13 cellular contexts compared by ENCODE assay signal in genomic region chr17:43671075-43671692, GRCh38. TPM values are rescaled to one million over a fixed set of nuclear protein-coding genes. Genes with fewer than 3 reads are reported as not detected.
DNase-seq lines count a peak whose midpoint lies in the region; ATAC-seq and TF ChIP-seq lines count a peak whose summit lies in the region.
"Had no signal": no experiment of that assay in that cellular context is flagged by ENCODE, and none has a peak within 500 bp of the region (broad histone marks: within the 10 kb centered on the region; RNA-seq: fewer than 3 reads in every experiment).

No MANE protein-coding gene starts in this region.

- no peak for TF ChIP-seq CTCF in dorsolateral prefrontal cortex (IDR thresholded peaks at IDR 0.05 in 54 of 56, conservative IDR thresholded peaks at IDR 0.05 in 2 of 56; ENCODE audit: low read depth in 1 of 56, partially characterized antibody in 56 of 56)

- DNase-seq in EL (peak; percentile 53), NCI-H1092 (lab: John Stamatoyannopoulos, UW) (peak; percentile 78), T1000 (lab: John Stamatoyannopoulos, UW) (peak; percentile 73), pons (ENCODE audit: low spot score) (peak; percentile 13), dorsolateral prefrontal cortex (no peak)
- DNase-seq: activated CD4-positive, alpha-beta T cell treated with anti-CD3 and anti-CD28 coated beads for 36 hours; activated naive CD4-positive, alpha-beta T cell; NCI-H510A treated with DMSO at 0.1 percent for 48 hours; stimulated activated naive CD4-positive, alpha-beta T cell had no signal

- intact Hi-C loops in dorsolateral prefrontal cortex (cut with DNase I) = no loop called here

- H3K27me3 ChIP-seq in dorsolateral prefrontal cortex = peaks cover 0 to 3% (median 0%) of the 10 kb centered on the region in 45 donors
- H3K27me3 ChIP-seq: SJCRH30 had no signal

- no peak overlapping the region for H3K4me3 ChIP-seq in dorsolateral prefrontal cortex
- H3K4me3 ChIP-seq: SJCRH30 had no signal

- ATAC-seq in GM21576 (IDR thresholded peaks at IDR 0.05; ENCODE audit: unreplicated experiment) (no peak), HG02759 (IDR thresholded peaks at IDR 0.05; ENCODE audit: unreplicated experiment) (no peak)
- ATAC-seq: activated CD4-positive, alpha-beta T cell treated with anti-CD3 and anti-CD28 coated beads for 36 hours had no signal

- H3K27ac ChIP-seq in dorsolateral prefrontal cortex = no peak overlapping the region
- H3K27ac ChIP-seq: SJCRH30 had no signal

RNA-seq across cellular contexts. Expression of gene MEOX1, which starts 9.5 kb away (rescaled TPM):
- not detected for total RNA-seq in dorsolateral prefrontal cortex
- total RNA-seq: fibroblast of lung had no signal

Comparison
In these comparisons a context has a peak if more than half of its experiments do, and no peak if none do; other contexts are left out.
1. DNase-seq: peak in EL (single experiment), NCI-H1092 (single experiment), T1000 (single experiment) and pons (single experiment); none in dorsolateral prefrontal cortex (0 of 10).